ENCODE assay signal across 23 cellular contexts in genomic region chr2:156242874-156243273, GRCh38.
A peak's percentile ranks its signal among the peaks of the same experiment; 100 is the strongest.
DNase-seq lines count a peak whose midpoint lies in the region; ATAC-seq, FAIRE-seq and TF ChIP-seq lines count a peak whose summit lies in the region.
"Had no signal": no experiment of that assay in that cellular context is flagged by ENCODE, and none has a peak within 500 bp of the region (broad histone marks: within the 10 kb centered on the region; RNA-seq: fewer than 3 reads in every experiment).

No MANE protein-coding gene starts in this region.

- no peaks in the 10 kb centered on the region for H3K36me3 ChIP-seq in breast epithelium
- H3K36me3 ChIP-seq: BE2C; BLaER1 treated with 17β-estradiol and CSF1 and Interleukin-3, amounts not matched to agents 10 nM and 100 nM; HAP-1 had no signal

- BruUV-seq in MCF 10A (replicated peaks; lab: Mats Ljungman, UMichigan) = no TSS peak

- H3K27ac ChIP-seq in breast epithelium = no peak overlapping the region
- H3K27ac ChIP-seq: 22Rv1; BLaER1 treated with 17β-estradiol and CSF1 and Interleukin-3, amounts not matched to agents 10 nM and 100 nM had no signal

- H3K4me1 Mint-ChIP-seq in MCF 10A (ENCODE audit: insufficient read depth, unreplicated experiment) = no peaks in the 10 kb centered on the region
- H3K4me1 Mint-ChIP-seq in activated CD4-positive, alpha-beta T cell treated with anti-CD3 and anti-CD28 coated beads for 36 hours = no peaks in the 10 kb centered on the region
- H3K4me1 Mint-ChIP-seq: CD14-positive monocyte had no signal

- intact Hi-C loops in MCF 10A (cut with micrococcal nuclease) = no loop called here
- intact Hi-C loops in breast epithelium (cut with DNase I; ENCODE audit: low total_unique reads) = no loop called here
- intact Hi-C loops in activated CD4-positive, alpha-beta T cell treated with anti-CD3 and anti-CD28 coated beads for 36 hours (cut with DNase I, micrococcal nuclease) = no loop called here

- CTCF ChIA-PET in MCF 10A (lab: Yijun Ruan, JAX) = no interaction called here
- CTCF ChIA-PET in activated CD4-positive, alpha-beta T cell treated with anti-CD3 and anti-CD28 coated beads for 36 hours (lab: Charles Lee) = interaction anchor here (1.3 kb wide), 1 partner anchor 290 kb away, joined by 3 read pairs; no protein-coding TSS in a partner anchor

- TF ChIP-seq POLR2A in breast epithelium (IDR thresholded peaks at IDR 0.05) = no peak

- H3K27ac Mint-ChIP-seq in MCF 10A (ENCODE audit: low read depth, unreplicated experiment) = no peak overlapping the region
- no peak overlapping the region for H3K27ac Mint-ChIP-seq in activated CD4-positive, alpha-beta T cell treated with anti-CD3 and anti-CD28 coated beads for 36 hours
- H3K27ac Mint-ChIP-seq: CD14-positive monocyte; CD4-positive, alpha-beta T cell; HFFc6 had no signal

- POLR2A ChIA-PET in MCF 10A (lab: Yijun Ruan, JAX) = no interaction called here
- POLR2A ChIA-PET in activated CD4-positive, alpha-beta T cell treated with anti-CD3 and anti-CD28 coated beads for 36 hours (lab: Charles Lee) = no interaction called here

- no peak for TF ChIP-seq CTCF in MCF 10A (IDR thresholded peaks at IDR 0.05; ENCODE audit: unreplicated experiment)
- TF ChIP-seq CTCF in breast epithelium (IDR thresholded peaks at IDR 0.05) = no peak

- no peaks in the 10 kb centered on the region for H3K36me3 Mint-ChIP-seq in MCF 10A (ENCODE audit: insufficient read depth, unreplicated experiment)
- H3K36me3 Mint-ChIP-seq in activated CD4-positive, alpha-beta T cell treated with anti-CD3 and anti-CD28 coated beads for 36 hours (ENCODE audit: low read depth) = no peaks in the 10 kb centered on the region
- H3K36me3 Mint-ChIP-seq: CD14-positive monocyte had no signal

- FAIRE-seq in colon (lab: Jason Lieb, UNC) = peak; percentile 57
- peak; percentile 62 for FAIRE-seq in islet of Langerhans (lab: Jason Lieb, UNC)
- FAIRE-seq: A204.1, G401.6, GM12892, H54 had no signal

- H3K4me1 ChIP-seq in breast epithelium = no peaks in the 10 kb centered on the region
- H3K4me1 ChIP-seq: BE2C; BLaER1 treated with 17β-estradiol and CSF1 and Interleukin-3, amounts not matched to agents 10 nM and 100 nM; HAP-1 had no signal

- H3K4me3 Mint-ChIP-seq in MCF 10A (ENCODE audit: unreplicated experiment) = no peak overlapping the region
- H3K4me3 Mint-ChIP-seq in activated CD4-positive, alpha-beta T cell treated with anti-CD3 and anti-CD28 coated beads for 36 hours = no peak overlapping the region
- H3K4me3 Mint-ChIP-seq: CD14-positive monocyte; CD4-positive, alpha-beta T cell; HFFc6 had no signal

- no peak overlapping the region for H3K4me3 ChIP-seq in breast epithelium
- H3K4me3 ChIP-seq: BLaER1 treated with 17β-estradiol and CSF1 and Interleukin-3, amounts not matched to agents 10 nM and 100 nM; HAP-1 had no signal

- H3K27me3 ChIP-seq in breast epithelium = no peaks in the 10 kb centered on the region
- H3K27me3 ChIP-seq: BE2C; BLaER1 treated with 17β-estradiol and CSF1 and Interleukin-3, amounts not matched to agents 10 nM and 100 nM had no signal

- no peaks in the 10 kb centered on the region for H3K9me3 ChIP-seq in breast epithelium
- H3K9me3 ChIP-seq: BE2C, HAP-1 had no signal

- H3K9me3 Mint-ChIP-seq in MCF 10A (ENCODE audit: unreplicated experiment) = peaks cover 2% of the 10 kb centered on the region
- H3K9me3 Mint-ChIP-seq in activated CD4-positive, alpha-beta T cell treated with anti-CD3 and anti-CD28 coated beads for 36 hours (ENCODE audit: low read depth) = no peaks in the 10 kb centered on the region
- H3K9me3 Mint-ChIP-seq: CD4-positive, alpha-beta T cell had no signal

- H3K27me3 Mint-ChIP-seq in MCF 10A (ENCODE audit: insufficient read depth, unreplicated experiment) = no peaks in the 10 kb centered on the region
- H3K27me3 Mint-ChIP-seq in activated CD4-positive, alpha-beta T cell treated with anti-CD3 and anti-CD28 coated beads for 36 hours = peaks cover 6% of the 10 kb centered on the region

- no peak for ATAC-seq in activated CD4-positive, alpha-beta T cell treated with anti-CD3 and anti-CD28 coated beads for 36 hours

- DNase-seq in MCF 10A (ENCODE audit: unreplicated experiment) = peak; percentile 7
- DNase-seq in breast epithelium (ENCODE audit: low spot score in 2 of 2) = no peak
- DNase-seq in amniotic stem cell (lab: John Stamatoyannopoulos, UW) = no peak
- no peak for DNase-seq in activated CD4-positive, alpha-beta T cell treated with anti-CD3 and anti-CD28 coated beads for 36 hours
- DNase-seq: AML-193; BE2C; Calu3; CD4-positive, alpha-beta T cell; COR-L47; DMS153; DND-41; GOT3; HFFc6 had no signal
